In genomic region chr15:70713547-70714414, GRCh38 we compare ENCODE assay signal across 15 cellular contexts. TPM values are rescaled to one million over a fixed set of nuclear protein-coding genes. Genes with fewer than 3 reads are reported as not detected.
DNase-seq lines count a peak whose midpoint lies in the region; ATAC-seq, FAIRE-seq and TF ChIP-seq lines count a peak whose summit lies in the region.
"Had no signal": no experiment of that assay in that cellular context is flagged by ENCODE, and none has a peak within 500 bp of the region (broad histone marks: within the 10 kb centered on the region; RNA-seq: fewer than 3 reads in every experiment).

No MANE protein-coding gene starts in this region.

- no peaks in the 10 kb centered on the region for H3K23me2 ChIP-seq in H9 (ENCODE audit: insufficient read length, low read depth, low read length, poor library complexity, severe bottlenecking)

- H3K4me1 ChIP-seq in body of pancreas (peaks cover 36% of the 10 kb centered on the region), spleen (peaks cover 0 to 46% (median 13%) of the 10 kb centered on the region in 6 donors), H9 (ENCODE audit: insufficient read depth, low read length) (peaks cover 4% of the 10 kb centered on the region; the same call in 1 of the 2 replicates)

- H3K36me3 Mint-ChIP-seq in H9 (ENCODE audit: insufficient read depth in 1 of 3, low read depth in 3 of 3) = no peaks in the 10 kb centered on the region

- intact Hi-C loops in body of pancreas (cut with DNase I) (no loop called here), spleen (cut with DNase I; ENCODE audit: low total_unique reads) (no loop called here)

- no peaks in the 10 kb centered on the region for H4K20me1 ChIP-seq in H9 (ENCODE audit: control insufficient read depth, insufficient read depth, insufficient read length)

- H3K9me3 Mint-ChIP-seq in H9 = no peaks in the 10 kb centered on the region

- H3K9ac ChIP-seq in H9 (ENCODE audit: extremely low read depth, insufficient read length, low read length) = no peak overlapping the region

- no peak for TF ChIP-seq CTCF in body of pancreas (IDR thresholded peaks at IDR 0.05)
- TF ChIP-seq CTCF in spleen (IDR thresholded peaks at IDR 0.05 in 8 of 11, conservative IDR thresholded peaks at IDR 0.05 in 3 of 11) = no peak
- no peak for TF ChIP-seq CTCF in H9 (conservative IDR thresholded peaks at IDR 0.05)
- no peak for TF ChIP-seq CTCF in WERI-Rb-1 (IDR thresholded peaks at IDR 0.05; ENCODE audit: low read depth, low read length)

- H3K4me3 Mint-ChIP-seq in H9 = no peak overlapping the region

- no peak overlapping the region for H3K18ac ChIP-seq in H9 (ENCODE audit: insufficient read length, low read depth, low read length)

- no peak overlapping the region for H3T11ph ChIP-seq in H9 (ENCODE audit: low read length)

- peak; percentile 99 for FAIRE-seq in G401.6 (lab: Jason Lieb, UNC)
- FAIRE-seq: GM18507, H1 had no signal

- H3K27ac Mint-ChIP-seq in H9 = no peak overlapping the region; a peak in 1 of 7 replicates

- H2BK5ac ChIP-seq in H9 (ENCODE audit: insufficient read length, low read length) = no peak overlapping the region

- no peak overlapping the region for H2AFZ ChIP-seq in H9 (ENCODE audit: low read length)

- H3K4me3 ChIP-seq in body of pancreas (no peak overlapping the region), spleen (no peak overlapping the region), WERI-Rb-1 (ENCODE audit: low read depth, low read length) (no peak overlapping the region)

- H4K91ac ChIP-seq in H9 (ENCODE audit: insufficient read length, low read depth, low read length) = no peak overlapping the region

- no peak overlapping the region for H4K8ac ChIP-seq in H9 (replicated peaks; ENCODE audit: insufficient read length, low read depth, low read length)

- H2BK15ac ChIP-seq in H9 (ENCODE audit: low read depth, low read length) = no peak overlapping the region

- peak; percentile 83 for ATAC-seq in body of pancreas

- H2AK5ac ChIP-seq in H9 (ENCODE audit: insufficient read length, low read length) = no peak overlapping the region

- no peak overlapping the region for H3K14ac ChIP-seq in H9 (ENCODE audit: insufficient read depth, low read length)

- H3K79me1 ChIP-seq in H9 (ENCODE audit: insufficient read depth, low read depth, low read length, poor library complexity, severe bottlenecking) = no peaks in the 10 kb centered on the region

- H3K27ac ChIP-seq in body of pancreas (peak overlapping the region in 3 of 4 donors; percentile 2 to 65 (median 62)), spleen (peak overlapping the region in 6 of 8 donors; percentile 12 to 51 (median 30)), H9 (ENCODE audit: insufficient read length, low read depth, low read length) (no peak overlapping the region), WERI-Rb-1 (no peak overlapping the region)

- H3K27me3 ChIP-seq in body of pancreas (no peaks in the 10 kb centered on the region), spleen (replicated peaks in 1 of 7) (no peaks in the 10 kb centered on the region), H9 (ENCODE audit: insufficient read depth, low read length) (no peaks in the 10 kb centered on the region), WERI-Rb-1 (ENCODE audit: insufficient read depth, low read depth, severe bottlenecking) (no peaks in the 10 kb centered on the region)

- no peak overlapping the region for H3K23ac ChIP-seq in H9 (ENCODE audit: insufficient read length, low read depth, low read length)

- H3K9me3 ChIP-seq in body of pancreas (no peaks in the 10 kb centered on the region), spleen (no peaks in the 10 kb centered on the region), H9 (ENCODE audit: control insufficient read depth, low read depth, low read length) (no peaks in the 10 kb centered on the region), WERI-Rb-1 (ENCODE audit: severe bottlenecking) (no peaks in the 10 kb centered on the region)

- WGBS in body of pancreas, 2 donors = 41 to 47% methylated on average over 3 of the region's 3 CpGs
- WGBS in spleen, 5 donors = 53 to 71% (median 62%) methylated on average over 3 of the region's 3 CpGs
- whole genome bisulfite sequencing in H9 (ENCODE audit: extremely low coverage, insufficient read length, low lambda C conversion rate) = no CpG with 5 or more reads among the region's 3 CpGs

- no peak overlapping the region for H3K4me2 ChIP-seq in H9 (ENCODE audit: insufficient read depth, insufficient read length, low read length)

- TF ChIP-seq POLR2A in body of pancreas (IDR thresholded peaks at IDR 0.05) (no peak), spleen (IDR thresholded peaks at IDR 0.05) (no peak)

- DNase-seq in body of pancreas (no peak), kidney glomerular epithelial cell (lab: John Stamatoyannopoulos, UW) (peak; percentile 83), spleen (no peak), NCI-H2227 (lab: John Stamatoyannopoulos, UW; ENCODE audit: unreplicated experiment) (no peak), H9 (no peak), WERI-Rb-1 (no peak)
- DNase-seq in activated T-cell treated with anti-CD3 and anti-CD28 coated beads, Interleukin-2, amount 50 U/mL, for 48 hours = no peak
- DNase-seq: activated CD4-positive, CD25-positive, alpha-beta regulatory T cell; activated naive CD4-positive, alpha-beta T cell; COR-L47; NCI-H1105 had no signal

- no peak overlapping the region for H3K4ac ChIP-seq in H9 (ENCODE audit: low read depth, low read length)

- no peak overlapping the region for H3K56ac ChIP-seq in H9 (ENCODE audit: insufficient read length, low read depth, low read length)

- H2BK120ac ChIP-seq in H9 (ENCODE audit: low read depth, low read length, poor library complexity, severe bottlenecking) = no peak overlapping the region

- no peaks in the 10 kb centered on the region for H3K36me3 ChIP-seq in body of pancreas (replicated peaks in 1 of 2; ENCODE audit: insufficient read depth in 1 of 2, low read depth in 2 of 2)
- no peaks in the 10 kb centered on the region for H3K36me3 ChIP-seq in spleen
- no peaks in the 10 kb centered on the region for H3K36me3 ChIP-seq in WERI-Rb-1

- no peak overlapping the region for H2BK12ac ChIP-seq in H9 (ENCODE audit: insufficient read length, low read depth, low read length)

- H3K4me1 Mint-ChIP-seq in H9 = peaks cover 31 to 35% of the 10 kb centered on the region in 2 experiments

- no peak overlapping the region for H4K5ac ChIP-seq in H9 (ENCODE audit: insufficient read length, low read depth, low read length)

- H2BK20ac ChIP-seq in H9 (ENCODE audit: low read depth, low read length, poor library complexity, severe bottlenecking) = no peak overlapping the region

- H3K79me2 ChIP-seq in H9 (ENCODE audit: insufficient read depth, low read length) = no peaks in the 10 kb centered on the region

- H3K27me3 Mint-ChIP-seq in H9 (ENCODE audit: low read depth) = no peaks in the 10 kb centered on the region

RNA-seq across cellular contexts. Expression of gene UACA, which starts 49.6 kb away (rescaled TPM):
- total RNA-seq in body of pancreas (10 to 100 TPM; 22.4 to 27.2 TPM), spleen (100 to 1,000 TPM in 1 of 7 donors, 10 to 100 TPM in 6; 47.4 to 113 (median 85.3) TPM), H9 (2021) (36.1 and 38.0 TPM in 2 replicates)
- polyA plus RNA-seq in spleen = 10 to 100 TPM; 21.9 to 94.2 (median 62.9) TPM
- total RNA-seq: OCI-LY7 had no signal

Comparison
In these comparisons a context has a peak if more than half of its experiments do, and no peak if none do; other contexts are left out.
1. H3K27ac ChIP-seq: peak in body of pancreas (3 of 4) and spleen (6 of 8); none in H9 (single experiment) and WERI-Rb-1 (single experiment).